In the genomic region with DNA sequence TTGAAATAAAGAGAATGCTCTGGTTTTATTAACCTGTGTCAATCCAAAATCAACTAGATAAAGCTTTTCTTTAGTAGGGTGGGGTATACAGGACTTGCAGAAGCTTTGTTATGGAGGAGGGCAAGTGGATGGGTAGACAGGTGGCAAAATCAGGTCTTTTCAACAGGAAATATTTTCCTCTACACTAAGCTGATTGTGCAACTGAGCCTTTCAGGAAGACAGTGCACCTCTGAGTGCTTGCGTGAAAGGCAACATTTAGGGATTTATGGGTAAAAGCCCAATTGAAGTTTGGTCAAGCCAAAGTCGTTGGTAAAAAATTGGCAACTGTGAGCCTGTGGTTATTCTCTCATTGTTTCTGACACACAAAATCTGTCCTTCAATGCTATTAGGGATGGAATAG, we compare ENCODE assay signal across 32 cellular contexts.
"Had no signal": no experiment of that assay in that cellular context is flagged by ENCODE, and none has a peak within 500 bp of the region (broad histone marks: within the 10 kb centered on the region; RNA-seq: fewer than 3 reads in every experiment).

No MANE protein-coding gene starts in this region.

- DNase-seq: Kasumi-1, MG63, MM.1S, MV-4-11, NCI-H1048, NCI-H1092, NCI-H1092 treated with DMSO at 0.1 percent for 48 hours, NCI-H1105, NCI-H1105 treated with DMSO at 0.1 percent for 48 hours, NCI-H1417 treated with DMSO at 0.1 percent for 48 hours, NCI-H1436, NCI-H1436 treated with DMSO at 0.1 percent for 48 hours, NCI-H1694, NCI-H1694 treated with DMSO at 0.1 percent for 48 hours, NCI-H187, NCI-H187 treated with DMSO at 0.1 percent for 48 hours, NCI-H1930, NCI-H2029, NCI-H2029 treated with DMSO at 0.1 percent for 48 hours, NCI-H2081, NCI-H2081 treated with DMSO at 0.1 percent for 48 hours, NCI-H2107, NCI-H2171, NCI-H2171 treated with DMSO at 0.1 percent for 48 hours, NCI-H226, NCI-H345, NCI-H446, NCI-H446 treated with DMSO at 0.1 percent for 48 hours, NCI-H510A, NCI-H510A treated with DMSO at 0.1 percent for 48 hours, NCI-H524, NCI-H524 treated with DMSO at 0.1 percent for 48 hours had no signal

- H3K36me3 ChIP-seq: MG63 had no signal

- H3K27me3 ChIP-seq: MG63 had no signal

- H3K9me3 ChIP-seq: MG63 had no signal

- H3K4me3 ChIP-seq: MG63 had no signal
